In the genomic region with DNA sequence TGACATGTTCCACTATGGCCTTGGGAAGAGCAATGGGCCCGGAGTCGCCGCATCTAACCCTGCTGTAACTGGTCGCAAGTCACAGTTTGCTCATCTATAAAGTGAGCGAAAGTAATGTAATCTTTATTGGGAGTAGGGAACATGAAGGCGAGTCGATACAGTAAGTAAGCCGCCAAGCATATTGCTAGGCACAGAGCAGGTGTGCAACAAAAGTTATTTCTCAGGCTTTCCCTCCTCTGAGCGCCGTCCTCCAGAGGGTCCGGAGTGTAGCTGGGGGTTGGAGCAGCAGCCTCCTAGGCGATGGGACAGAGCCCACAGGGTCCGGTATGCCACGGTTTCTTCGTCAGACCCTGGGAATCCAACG, we compare ENCODE assay signal across 9 cellular contexts. TPM values are rescaled to one million over a fixed set of nuclear protein-coding genes. Genes with fewer than 3 reads are reported as not detected.
DNase-seq lines count a peak whose midpoint lies in the region; ATAC-seq, FAIRE-seq and TF ChIP-seq lines count a peak whose summit lies in the region.
"Had no signal": no experiment of that assay in that cellular context is flagged by ENCODE, and none has a peak within 500 bp of the region (broad histone marks: within the 10 kb centered on the region; RNA-seq: fewer than 3 reads in every experiment).

No MANE protein-coding gene starts in this region.

- FAIRE-seq in H1 (lab: Jason Lieb, UNC): no peak

- POLR2A ChIA-PET in H1 (lab: Charles Lee; ENCODE audit: partially characterized antibody): no interaction called here

- peak overlapping the region in 9 of 12 donors; percentile 34 to 60 (median 54) for H3K4me3 ChIP-seq in heart left ventricle
- peak overlapping the region; percentile 43 to 66 (median 60) for H3K4me3 ChIP-seq in H1 (ENCODE audit: extremely low read depth in 1 of 4, insufficient read depth in 2 of 4, low read depth in 3 of 4, low read length in 4 of 4)
- H3K4me3 ChIP-seq in urinary bladder (ENCODE audit: low read depth, low read length): peak overlapping the region; percentile 59
- H3K4me3 ChIP-seq: body of pancreas had no signal

- no peak overlapping the region for H4K91ac ChIP-seq in H1 (replicated peaks; ENCODE audit: insufficient read length, low read length)

- peak overlapping the region; percentile 79 to 99 for H3K4me2 ChIP-seq in H1 (ENCODE audit: insufficient read depth in 1 of 2, low read depth in 2 of 2, low read length in 2 of 2)

- peaks cover 57% of the 10 kb centered on the region for H3K27me3 Mint-ChIP-seq in nephron progenitor cell (ENCODE audit: low read depth, poor library complexity)

- H4K20me1 ChIP-seq in H1 (replicated peaks in 1 of 2; ENCODE audit: control insufficient read depth in 1 of 2, insufficient read depth in 2 of 2, low read length in 2 of 2): no peaks in the 10 kb centered on the region

- WGBS in heart left ventricle, 4 donors: 33 to 44% (median 35%) methylated on average over 16 of the region's 16 CpGs
- WGBS in H1 (ENCODE audit: extremely low coverage in 1 of 2, insufficient coverage in 1 of 2, insufficient read length in 1 of 2, insufficient replicate concordance in 2 of 2, low coverage in 1 of 2, low lambda C conversion rate in 2 of 2, missing lambda C conversion rate in 1 of 2), 2 experiments: 19% methylated on average over 16 of the region's 16 CpGs; no CpG with 5 or more reads in 1 of the 2 experiments
- 44% methylated on average over 16 of the region's 16 CpGs for WGBS in urinary bladder

- no peak overlapping the region for H2BK20ac ChIP-seq in H1 (ENCODE audit: low read length)

- CTCF ChIA-PET in H1 (lab: Charles Lee; ENCODE audit: partially characterized antibody): interaction anchor here (0.9 to 11.3 kb wide), 16 partner anchors 9 to 291 kb away, joined by 3 to 101 read pairs (median 4); no protein-coding TSS in a partner anchor

- no peaks in the 10 kb centered on the region for H3K9me3 Mint-ChIP-seq in nephron progenitor cell

- peaks cover 22% of the 10 kb centered on the region; the same call in 1 of the 2 replicates for H3K23me2 ChIP-seq in H1 (ENCODE audit: low read depth, low read length)

- H3K27ac ChIP-seq in heart left ventricle: peak overlapping the region in 3 of 12 donors; percentile 54 to 66 (median 60)
- H3K27ac ChIP-seq in H1 (ENCODE audit: low read depth, low read length): no peak overlapping the region
- no peak overlapping the region for H3K27ac ChIP-seq in urinary bladder (ENCODE audit: low read depth)

- intact Hi-C loops in heart left ventricle (cut with DNase I) (no loop called here), left ventricle myocardium superior (cut with micrococcal nuclease) (no loop called here)

- H3K4ac ChIP-seq in H1 (replicated peaks; ENCODE audit: insufficient read length, low read depth, low read length): no peak overlapping the region

- peak overlapping the region; percentile 89 for H3K4me3 Mint-ChIP-seq in nephron progenitor cell

- H3K36me3 ChIP-seq in heart left ventricle: no peaks in the 10 kb centered on the region
- H3K36me3 ChIP-seq in H1 (ENCODE audit: control insufficient read depth in 2 of 4, insufficient read depth in 4 of 4, low read length in 3 of 4): no peaks in the 10 kb centered on the region; a peak in 1 of 8 replicates
- no peaks in the 10 kb centered on the region for H3K36me3 ChIP-seq in urinary bladder (ENCODE audit: insufficient read depth)

- H3K4me1 Mint-ChIP-seq in nephron progenitor cell: peaks cover 72% of the 10 kb centered on the region

- H3K14ac ChIP-seq in H1 (ENCODE audit: insufficient read length): no peak overlapping the region

- no peak overlapping the region for H3K56ac ChIP-seq in H1 (replicated peaks; ENCODE audit: insufficient read length, low read depth, low read length)

- ATAC-seq in heart left ventricle (no peak), left ventricle myocardium superior (no peak)

- no peaks in the 10 kb centered on the region for H3K36me3 Mint-ChIP-seq in nephron progenitor cell (ENCODE audit: low read depth)

- no peak overlapping the region; the same call in 1 of the 2 replicates for H3K18ac ChIP-seq in H1 (ENCODE audit: extremely low read depth, low read length)

- H3K79me1 ChIP-seq in H1 (ENCODE audit: low read depth, low read length): no peaks in the 10 kb centered on the region

- TF ChIP-seq CTCF in heart left ventricle (IDR thresholded peaks at IDR 0.05) (no peak), H1 (IDR thresholded peaks at IDR 0.05; ENCODE audit: control extremely low read depth in 1 of 3, insufficient read depth in 1 of 3, low read depth in 1 of 3, low read length in 3 of 3) (no peak), nephron progenitor cell (IDR thresholded peaks at IDR 0.05) (no peak)

- TF ChIP-seq RAD21 in H1 (IDR thresholded peaks at IDR 0.05 in 1 of 2, conservative IDR thresholded peaks at IDR 0.05 in 1 of 2; ENCODE audit: low read depth in 2 of 2, low read length in 2 of 2): no peak

- H3K27me3 ChIP-seq in heart left ventricle: peaks cover 10 to 77% (median 46%) of the 10 kb centered on the region in 9 donors
- peaks cover 37 to 70% (median 56%) of the 10 kb centered on the region in 4 experiments for H3K27me3 ChIP-seq in H1 (replicated peaks in 1 of 4; ENCODE audit: control insufficient read depth in 3 of 4, extremely low read depth in 1 of 4, insufficient read depth in 3 of 4, low read length in 3 of 4)

- H2BK12ac ChIP-seq in H1 (ENCODE audit: low read depth, low read length): no peak overlapping the region

- H2BK5ac ChIP-seq in H1 (ENCODE audit: low read depth, low read length): no peak overlapping the region

- peaks cover 0 to 30% (median 9%) of the 10 kb centered on the region in 12 donors for H3K4me1 ChIP-seq in heart left ventricle
- peaks cover 5 to 31% (median 18%) of the 10 kb centered on the region in 4 experiments for H3K4me1 ChIP-seq in H1 (replicated peaks in 1 of 4; ENCODE audit: control insufficient read depth in 3 of 4, insufficient read depth in 4 of 4, low read length in 3 of 4)
- H3K4me1 ChIP-seq in urinary bladder (ENCODE audit: insufficient read depth): peaks cover 1% of the 10 kb centered on the region

- TF ChIP-seq POLR2A in heart left ventricle (IDR thresholded peaks at IDR 0.05) (no peak), H1 (IDR thresholded peaks at IDR 0.05; ENCODE audit: control extremely low read depth in 1 of 2, low read depth in 2 of 2, low read length in 2 of 2) (no peak)

- H2AK5ac ChIP-seq in H1 (ENCODE audit: low read depth, low read length): no peak overlapping the region

- no peaks in the 10 kb centered on the region for H3K79me2 ChIP-seq in H1 (ENCODE audit: control insufficient read depth in 1 of 2, insufficient read depth in 2 of 2, low read length in 2 of 2)

- H2AFZ ChIP-seq in H1 (ENCODE audit: low read length): peak overlapping the region; percentile 64

- no peaks in the 10 kb centered on the region for H3K9me3 ChIP-seq in heart left ventricle
- H3K9me3 ChIP-seq in H1 (ENCODE audit: insufficient read depth in 2 of 2, low read depth in 1 of 2, low read length in 1 of 2): no peaks in the 10 kb centered on the region
- H3K9me3 ChIP-seq: body of pancreas had no signal

- H3K9ac ChIP-seq in H1 (replicated peaks in 1 of 4; ENCODE audit: extremely low read depth in 1 of 4, low read depth in 3 of 4, low read length in 3 of 4): no peak overlapping the region

- 0 out of 2 replicates have a peak overlapping the region, but pooled peaks have one; percentile 53 for H2BK15ac ChIP-seq in H1 (ENCODE audit: low read length)

- H3K27ac Mint-ChIP-seq in nephron progenitor cell: peak overlapping the region; percentile 75

- no peak overlapping the region for H3K23ac ChIP-seq in H1 (ENCODE audit: insufficient read length)

- no peak for DNase-seq in heart left ventricle
- DNase-seq in left ventricle myocardium superior: no peak
- DNase-seq in H1 (ENCODE audit: low read depth in 1 of 2, low spot score in 2 of 2): no peak
- DNase-seq in nephron progenitor cell: no peak
- DNase-seq in HT-29 (ENCODE audit: low spot score): no peak
- no peak for DNase-seq in AG08396 (ENCODE audit: low spot score)
- DNase-seq in NCI-H146 treated with DMSO at 0.1 percent for 48 hours (lab: John Stamatoyannopoulos, UW; ENCODE audit: unreplicated experiment): no peak

- no peak overlapping the region for H4K5ac ChIP-seq in H1 (ENCODE audit: insufficient read length, low read depth, low read length)

- no peak overlapping the region for H2BK120ac ChIP-seq in H1 (replicated peaks; ENCODE audit: low read depth, low read length)

- no peak for TF ChIP-seq EP300 in H1 (IDR thresholded peaks at IDR 0.05; ENCODE audit: borderline replicate concordance in 1 of 2, low read depth in 2 of 2, low read length in 2 of 2)

- H4K8ac ChIP-seq in H1 (ENCODE audit: extremely low read depth, insufficient read depth, low read length): peak overlapping the region; percentile 51; the same call in 1 of the 2 replicates

TF ChIP-seq in H1, 55 proteins besides CTCF, POLR2A, EP300 and RAD21 (continues in another document):
- TF ChIP-seq RXRA (IDR thresholded peaks at IDR 0.05; ENCODE audit: insufficient read depth, low read depth, low read length) (no peak), CBX8 (IDR thresholded peaks at IDR 0.05; ENCODE audit: borderline replicate concordance, low read depth, low read length) (no peak), POLR2AphosphoS5 (IDR thresholded peaks at IDR 0.05; ENCODE audit: low read depth, low read length) (no peak)

RNA-seq across cellular contexts. Expression of a gene that starts 0.3 kb away (rescaled TPM):
- total RNA-seq in heart left ventricle (10 to 100 TPM in 4 of 9 donors, 1 to 10 TPM in 5; 3.0 to 20.0 (median 6.8) TPM), left ventricle myocardium superior (3.4 TPM), urinary bladder (131 TPM)
- polyA plus RNA-seq in heart left ventricle (1 to 10 TPM; 1.6 to 9.5 TPM), H1 (2011; rRNA removed) (1.5 and 2.0 TPM in 2 replicates), urinary bladder (71.5 TPM)
- total RNA-seq in H1 (2021; fragmentation: NEBNext Ultra II Directional; extraction: Animal tissue kit (Norgen Biotek cat#: 25700)): 4.3 and 5.4 TPM in 2 replicates
- 2.3 TPM for polyA plus RNA-seq in H1 (2011; cell fraction: cytosol; rRNA removed)
- polyA plus RNA-seq in H1 (2011; cell fraction: nucleus; rRNA removed): 3.5 TPM
- polyA plus RNA-seq in H1 (2012, experiment 1 of 2): 2.6 to 3.4 TPM (median 2.6 TPM) in 4 replicates
- polyA plus RNA-seq in H1 (2012, experiment 2 of 2): 0.96 TPM
- polyA plus RNA-seq in H1 (2013, experiment 1 of 2): 5.7 TPM
- 5.9 TPM for polyA plus RNA-seq in H1 (2013, experiment 2 of 2)
- polyA minus RNA-seq in H1 (2011; rRNA and poly(A)+ RNA removed): 3.6 and 4.6 TPM in 2 replicates
- 2.7 TPM for polyA minus RNA-seq in H1 (2011; cell fraction: cytosol; rRNA and poly(A)+ RNA removed)
- polyA minus RNA-seq in H1 (2011; cell fraction: nucleus; rRNA and poly(A)+ RNA removed): 2.4 TPM
- total RNA-seq in HT-29 (2014; rRNA removed; shearing (Covaris generic)): not detected in 2 replicates
